Comparison of ENCODE assay signal across 31 cellular contexts in the genomic region with DNA sequence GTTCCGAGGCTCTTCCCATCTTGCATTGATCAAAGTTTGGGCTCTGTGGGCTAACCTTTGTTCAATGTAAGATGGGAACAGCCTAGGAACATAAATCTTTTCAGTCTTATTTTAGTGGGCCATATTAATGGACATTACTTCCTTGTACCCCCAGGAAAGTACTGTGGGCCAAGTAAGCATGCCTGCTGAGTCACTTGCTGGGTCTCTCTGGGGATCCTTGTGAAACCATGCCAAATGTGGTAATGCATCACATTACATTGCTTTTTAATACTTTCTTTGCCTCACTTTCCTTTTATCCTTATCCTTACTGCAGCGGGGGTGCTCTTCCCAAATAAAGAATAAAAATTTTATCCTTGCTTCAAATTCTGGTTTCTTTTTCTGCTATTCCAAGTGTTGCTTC.
"Had no signal": no experiment of that assay in that cellular context is flagged by ENCODE, and none has a peak within 500 bp of the region (broad histone marks: within the 10 kb centered on the region; RNA-seq: fewer than 3 reads in every experiment).

No MANE protein-coding gene starts in this region.

- H3K4me3 ChIP-seq: adrenal gland, ascending aorta, breast epithelium, hepatocyte, left ventricle myocardium inferior, pancreas, prostate gland, sigmoid colon, tibial nerve had no signal

- H3K4me1 ChIP-seq: adrenal gland, ascending aorta, breast epithelium, left ventricle myocardium inferior, pancreas, prostate gland, sigmoid colon, tibial nerve had no signal

- H3K27ac ChIP-seq: adrenal gland, ascending aorta, breast epithelium, hepatocyte, left ventricle myocardium inferior, pancreas, prostate gland, sigmoid colon, tibial nerve had no signal

- H3K36me3 Mint-ChIP-seq: activated naive CD8-positive, alpha-beta T cell treated with anti-CD3 and anti-CD28 coated beads for 36 hours; naive thymus-derived CD8-positive, alpha-beta T cell; T-cell had no signal

- H3K4me1 Mint-ChIP-seq: activated naive CD8-positive, alpha-beta T cell treated with anti-CD3 and anti-CD28 coated beads for 36 hours; endodermal cell; naive thymus-derived CD8-positive, alpha-beta T cell; neural crest cell; T-cell had no signal

- H3K27ac Mint-ChIP-seq: activated naive CD4-positive, alpha-beta T cell treated with anti-CD3 and anti-CD28 coated beads for 36 hours; activated naive CD8-positive, alpha-beta T cell treated with anti-CD3 and anti-CD28 coated beads for 36 hours; dendritic cell treated with granulocyte-macrophage colony-stimulating factor and Interleukin-4, amounts not matched to agents 40 ng/mL and 50 ng/mL, for 4 days; endodermal cell; naive thymus-derived CD8-positive, alpha-beta T cell; T-cell had no signal

- H3K36me3 ChIP-seq: adrenal gland, ascending aorta, breast epithelium, left ventricle myocardium inferior, pancreas, prostate gland, sigmoid colon, tibial nerve had no signal

- H3K9me3 ChIP-seq: pancreas, prostate gland had no signal

- ATAC-seq: esophagus mucosa; naive thymus-derived CD8-positive, alpha-beta T cell; pancreas; T-cell had no signal

- H3K79me2 ChIP-seq: hepatocyte had no signal

- H2AFZ ChIP-seq: hepatocyte had no signal

- H3K4me3 Mint-ChIP-seq: activated naive CD4-positive, alpha-beta T cell treated with anti-CD3 and anti-CD28 coated beads for 36 hours; activated naive CD8-positive, alpha-beta T cell treated with anti-CD3 and anti-CD28 coated beads for 36 hours; dendritic cell treated with granulocyte-macrophage colony-stimulating factor and Interleukin-4, amounts not matched to agents 40 ng/mL and 50 ng/mL, for 4 days; endodermal cell; naive thymus-derived CD8-positive, alpha-beta T cell; neural crest cell; T-cell had no signal

- H3K27me3 ChIP-seq: adrenal gland, ascending aorta, breast epithelium, hepatocyte, pancreas, sigmoid colon, tibial nerve had no signal

- H3K4me2 ChIP-seq: hepatocyte had no signal

- DNase-seq: activated CD4-positive, alpha-beta T cell treated with anti-CD3 and anti-CD28 coated beads for 4 hours; activated CD4-positive, alpha-beta T cell treated with anti-CD3 and anti-CD28 coated beads, Interleukin-2, amount 50 U/mL, for 48 hours; activated CD4-positive, CD25-positive, alpha-beta regulatory T cell; activated CD8-positive, alpha-beta memory T cell treated with anti-CD3 and anti-CD28 coated beads for 24 hours; activated effector memory CD4-positive, alpha-beta T cell treated with anti-CD3 and anti-CD28 coated beads, Interleukin-2, amount 50 U/mL, for 16 hours; activated naive CD4-positive, alpha-beta T cell treated with anti-CD3 and anti-CD28 coated beads for 36 hours; activated naive CD8-positive, alpha-beta T cell treated with anti-CD3 and anti-CD28 coated beads for 36 hours; adrenal gland; central memory CD4-positive, alpha-beta T cell; endodermal cell; glutamatergic neuron; islet precursor cell; left ventricle myocardium inferior; midbrain; naive thymus-derived CD8-positive, alpha-beta T cell; nucleus accumbens; pancreas; retina; sigmoid colon; stimulated activated CD4-positive, alpha-beta T cell treated with anti-CD3 and anti-CD28 coated beads, Interleukin-15, amount 100 ng/mL, for 24 hours; stimulated activated CD4-positive, alpha-beta T cell treated with anti-CD3 and anti-CD28 coated beads, Interleukin-2, amount 100 ng/mL, for 24 hours; stimulated activated naive CD4-positive, alpha-beta T cell; T-cell had no signal

- H3K27me3 Mint-ChIP-seq: activated naive CD8-positive, alpha-beta T cell treated with anti-CD3 and anti-CD28 coated beads for 36 hours; dendritic cell treated with granulocyte-macrophage colony-stimulating factor and Interleukin-4, amounts not matched to agents 40 ng/mL and 50 ng/mL, for 4 days; T-cell had no signal
